In genomic region chr19:30001794-30002193, GRCh38 we compare ENCODE assay signal across 1 cellular context.
TF ChIP-seq lines count a peak whose summit lies in the region.

No MANE protein-coding gene starts in this region.

TF ChIP-seq in K562, 482 proteins besides CTCF, POLR2A, EP300 and RAD21:
- TF ChIP-seq SP2 (IDR thresholded peaks at IDR 0.05; ENCODE audit: extremely low read depth, low read depth, low read length, poor library complexity, severe bottlenecking) (no peak), POLR2AphosphoS2 (IDR thresholded peaks at IDR 0.05; ENCODE audit: low read length) (no peak), RBM39 (optimal IDR thresholded peaks at IDR 0.05; ENCODE audit: low read depth, low read length) (no peak), CBX2 (IDR thresholded peaks at IDR 0.05; ENCODE audit: insufficient read depth, low read length, poor library complexity, severe bottlenecking) (no peak)
TF ChIP-seq in K562: peak in this region for 0.
